15 cellular contexts compared by ENCODE assay signal in the genomic region with DNA sequence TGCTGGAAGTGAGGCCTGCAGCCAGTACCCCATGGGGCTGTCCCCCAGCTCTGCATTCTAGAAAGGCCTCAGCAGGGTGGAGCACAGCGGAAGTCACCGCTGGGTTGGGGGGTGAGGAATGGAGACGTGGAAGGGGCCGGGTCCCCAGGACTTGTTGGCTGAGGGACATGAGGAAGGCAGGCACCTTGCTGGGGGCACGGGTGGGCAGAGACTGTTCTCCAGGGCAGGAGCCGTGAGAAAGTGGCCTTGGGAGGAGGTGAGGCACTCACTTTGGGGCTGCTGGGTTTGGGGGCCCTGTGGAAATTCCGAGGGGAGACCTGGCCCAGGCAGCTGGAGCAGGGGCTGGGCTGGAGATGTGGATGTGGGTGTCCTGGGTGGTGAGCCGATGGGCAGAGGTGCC. TPM values are rescaled to one million over a fixed set of nuclear protein-coding genes. Genes with fewer than 3 reads are reported as not detected.
DNase-seq lines count a peak whose midpoint lies in the region; TF ChIP-seq lines count a peak whose summit lies in the region.
"Had no signal": no experiment of that assay in that cellular context is flagged by ENCODE, and none has a peak within 500 bp of the region (broad histone marks: within the 10 kb centered on the region; RNA-seq: fewer than 3 reads in every experiment).

No MANE protein-coding gene starts in this region.

- H3K4me1 ChIP-seq in BLaER1 (peaks cover 84% of the 10 kb centered on the region), adrenal gland (replicated peaks in 1 of 2) (peaks cover 67 to 68% of the 10 kb centered on the region in 2 donors)
- H3K4me1 ChIP-seq in CD4-positive, alpha-beta memory T cell (ENCODE audit: insufficient read depth, low read length): peaks cover 57% of the 10 kb centered on the region

- TF ChIP-seq POLR2A in adrenal gland (IDR thresholded peaks at IDR 0.05): no peak

- no peaks in the 10 kb centered on the region for H3K36me3 ChIP-seq in BLaER1
- H3K36me3 ChIP-seq in CD4-positive, alpha-beta memory T cell (ENCODE audit: insufficient read depth, low read length): no peaks in the 10 kb centered on the region
- H3K36me3 ChIP-seq in adrenal gland (replicated peaks in 1 of 2): no peaks in the 10 kb centered on the region

- DNase-seq in CD4-positive, alpha-beta memory T cell: peak in 1 of 5 donors; percentile 33
- no peak for DNase-seq in adrenal gland
- no peak for DNase-seq in mesothelial cell of epicardium (ENCODE audit: low spot score in 2 of 2, unreplicated experiment in 2 of 2)
- DNase-seq in NCI-H748 (lab: John Stamatoyannopoulos, UW; ENCODE audit: unreplicated experiment): no peak
- DNase-seq in NCI-H2196 treated with DMSO at 0.1 percent for 48 hours (lab: John Stamatoyannopoulos, UW; ENCODE audit: unreplicated experiment): no peak
- no peak for DNase-seq in NCI-H69 (lab: John Stamatoyannopoulos, UW)
- DNase-seq in NCI-H226: no peak
- DNase-seq: C1 segment of cervical spinal cord; stimulated activated CD4-positive, alpha-beta T cell treated with anti-CD3 and anti-CD28 coated beads, Interleukin-2, amount 100 ng/mL, for 48 hours had no signal

- H3K4me1 Mint-ChIP-seq in CD4-positive, alpha-beta memory T cell: peaks cover 33 to 69% (median 44%) of the 10 kb centered on the region in 4 donors
- H3K4me1 Mint-ChIP-seq in mesothelial cell of epicardium: peaks cover 20% of the 10 kb centered on the region

- peaks cover 0 to 2% (median 0%) of the 10 kb centered on the region in 8 donors for H3K9me3 Mint-ChIP-seq in CD4-positive, alpha-beta memory T cell
- no peaks in the 10 kb centered on the region for H3K9me3 Mint-ChIP-seq in mesothelial cell of epicardium

- WGBS in adrenal gland, 4 donors: 41 to 68% (median 50%) methylated on average over 5 to 8 of the region's 8 CpGs

- H3K27me3 Mint-ChIP-seq in CD4-positive, alpha-beta memory T cell: no peaks in the 10 kb centered on the region
- peaks cover 1% of the 10 kb centered on the region for H3K27me3 Mint-ChIP-seq in mesothelial cell of epicardium (ENCODE audit: low read depth)

- POLR2A ChIA-PET in CD4-positive, alpha-beta memory T cell (lab: Charles Lee; ENCODE audit: partially characterized antibody): interaction anchor here (1.0 kb wide), 1 partner anchor 9 kb away, joined by 4 read pairs; no protein-coding TSS in a partner anchor

- H3K4me2 ChIP-seq in BLaER1: peak overlapping the region; percentile 83

- H3K27ac Mint-ChIP-seq in CD4-positive, alpha-beta memory T cell: peak overlapping the region in 5 of 7 donors; percentile 87 to 96 (median 91)
- peak overlapping the region; percentile 22 for H3K27ac Mint-ChIP-seq in mesothelial cell of epicardium

- CTCF ChIA-PET in CD4-positive, alpha-beta memory T cell (lab: Charles Lee; ENCODE audit: partially characterized antibody): no interaction called here

- peaks cover 20% of the 10 kb centered on the region; the same call in 1 of the 2 replicates for H4K20me1 ChIP-seq in BLaER1

- TF ChIP-seq CTCF in adrenal gland (IDR thresholded peaks at IDR 0.05) (no peak), mesothelial cell of epicardium (IDR thresholded peaks at IDR 0.05; ENCODE audit: unreplicated experiment) (no peak)

- intact Hi-C loops in CD4-positive, alpha-beta memory T cell (cut with micrococcal nuclease): loop anchor here (1.0 kb wide), 1 partner anchor 10 kb away; the partner anchor contains the start of gene LSP1
- intact Hi-C loops in adrenal gland (cut with DNase I): no loop called here

- H3K9me3 ChIP-seq in BLaER1 (no peaks in the 10 kb centered on the region), adrenal gland (replicated peaks in 1 of 3) (no peaks in the 10 kb centered on the region)
- no peaks in the 10 kb centered on the region for H3K9me3 ChIP-seq in CD4-positive, alpha-beta memory T cell (ENCODE audit: control insufficient read depth in 1 of 2, low read length in 2 of 2)

- H3K4me3 ChIP-seq in BLaER1 (peak overlapping the region; percentile 35; the same call in 1 of the 2 replicates), adrenal gland (no peak overlapping the region)
- peak overlapping the region in 1 of 2 donors; percentile 21 for H3K4me3 ChIP-seq in CD4-positive, alpha-beta memory T cell (ENCODE audit: low read length in 2 of 2)
- H3K4me3 ChIP-seq: GM12878, SK-N-MC had no signal

- no peaks in the 10 kb centered on the region for H3K36me3 Mint-ChIP-seq in CD4-positive, alpha-beta memory T cell
- no peaks in the 10 kb centered on the region for H3K36me3 Mint-ChIP-seq in mesothelial cell of epicardium

- H3K27ac ChIP-seq in BLaER1 (peak overlapping the region; percentile 18; the same call in 1 of the 2 replicates), adrenal gland (peak overlapping the region; percentile 42 to 96 (median 93))
- peak overlapping the region; percentile 43 for H3K27ac ChIP-seq in CD4-positive, alpha-beta memory T cell (ENCODE audit: low read depth, low read length)
- H3K27ac ChIP-seq: SK-N-MC, VCaP had no signal

- H3K4me3 Mint-ChIP-seq in CD4-positive, alpha-beta memory T cell: peak overlapping the region in 7 of 8 donors; percentile 10 to 90 (median 78)
- H3K4me3 Mint-ChIP-seq in mesothelial cell of epicardium: no peak overlapping the region

- peak overlapping the region; percentile 3; the same call in 1 of the 2 replicates for H3K9ac ChIP-seq in BLaER1

- H3K27me3 ChIP-seq in BLaER1 (no peaks in the 10 kb centered on the region), adrenal gland (no peaks in the 10 kb centered on the region)
- no peaks in the 10 kb centered on the region for H3K27me3 ChIP-seq in CD4-positive, alpha-beta memory T cell (ENCODE audit: insufficient read depth, low read length)

RNA-seq across cellular contexts. Expression of gene TNNI2, which starts 5.0 kb away (rescaled TPM):
- not detected for total RNA-seq in CD4-positive, alpha-beta memory T cell
- polyA plus RNA-seq in CD4-positive, alpha-beta memory T cell: not detected
- 1 to 10 TPM in 3 of 8 donors, under 1 TPM in 2, not detected in 3; 0.55 to 4.2 (median 1.4) TPM for total RNA-seq in adrenal gland
- 10 to 100 TPM in 2 of 3 donors, 1 to 10 TPM in 1; 1.9 to 21.8 (median 12.0) TPM for polyA plus RNA-seq in adrenal gland
- total RNA-seq in mesothelial cell of epicardium: 0.59 to 1.3 TPM in 2 of 3 replicates, not detected in the other
- total RNA-seq: frontal cortex, right cardiac atrium had no signal
- polyA plus RNA-seq: right cardiac atrium had no signal

RNA-seq across cellular contexts. Expression of gene SYT8, which starts 9.0 kb away (rescaled TPM):
- not detected for total RNA-seq in CD4-positive, alpha-beta memory T cell
- not detected for polyA plus RNA-seq in CD4-positive, alpha-beta memory T cell
- total RNA-seq in adrenal gland (1 to 10 TPM in 1 of 8 donors, under 1 TPM in 1, not detected in 6; 0.61 to 1.2 TPM), mesothelial cell of epicardium (1.2 to 2.1 TPM (median 1.9 TPM) in 3 replicates)
- polyA plus RNA-seq in adrenal gland: 1 to 10 TPM in 1 of 3 donors, under 1 TPM in 1, not detected in 1; 0.91 to 3.1 TPM
- total RNA-seq: frontal cortex, GM12878, right cardiac atrium had no signal
- polyA plus RNA-seq: right cardiac atrium had no signal

RNA-seq across cellular contexts. Expression of gene LSP1, which starts 9.1 kb away (rescaled TPM):
- 100 to 1,000 TPM; 324 to 327 TPM for total RNA-seq in CD4-positive, alpha-beta memory T cell
- 100 to 1,000 TPM; 253 to 435 TPM for polyA plus RNA-seq in CD4-positive, alpha-beta memory T cell
- total RNA-seq in adrenal gland (100 to 1,000 TPM; 158 to 323 (median 250) TPM), mesothelial cell of epicardium (4.9 to 5.2 TPM (median 4.9 TPM) in 3 replicates)
- 1,000 to 10,000 TPM in 1 of 3 donors, 100 to 1,000 TPM in 2; 319 to 1,341 (median 324) TPM for polyA plus RNA-seq in adrenal gland

RNA-seq across cellular contexts. Expression of gene PRR33, which starts 47.9 kb away (rescaled TPM):
- not detected for total RNA-seq in CD4-positive, alpha-beta memory T cell
- polyA plus RNA-seq in CD4-positive, alpha-beta memory T cell: under 1 TPM in 1 of 2 donors, not detected in 1; 0.18 TPM
- under 1 TPM in 4 of 8 donors, not detected in 4; 0.07 to 0.30 (median 0.15) TPM for total RNA-seq in adrenal gland
- 1 to 10 TPM in 2 of 3 donors, not detected in 1; 1.1 to 2.3 TPM for polyA plus RNA-seq in adrenal gland
- total RNA-seq in mesothelial cell of epicardium: not detected in 3 replicates
- total RNA-seq: frontal cortex, GM12878 had no signal

Comparison
In these comparisons a context has a peak if more than half of its experiments do, and no peak if none do; other contexts are left out.
1. H3K27ac ChIP-seq: peak in every context shown above with its lines; median percentile 93 in adrenal gland; 43 in CD4-positive, alpha-beta memory T cell; 18 in BLaER1.
2. RNA of gene LSP1, which starts 9.1 kb away (total RNA-seq): 324 to 327 TPM in CD4-positive, alpha-beta memory T cell and 158 to 323 TPM in adrenal gland; 4.9 to 5.2 TPM in mesothelial cell of epicardium; every median in the first group is over 10 times any median in the second.